14 cellular contexts compared by ENCODE assay signal in the genomic region with DNA sequence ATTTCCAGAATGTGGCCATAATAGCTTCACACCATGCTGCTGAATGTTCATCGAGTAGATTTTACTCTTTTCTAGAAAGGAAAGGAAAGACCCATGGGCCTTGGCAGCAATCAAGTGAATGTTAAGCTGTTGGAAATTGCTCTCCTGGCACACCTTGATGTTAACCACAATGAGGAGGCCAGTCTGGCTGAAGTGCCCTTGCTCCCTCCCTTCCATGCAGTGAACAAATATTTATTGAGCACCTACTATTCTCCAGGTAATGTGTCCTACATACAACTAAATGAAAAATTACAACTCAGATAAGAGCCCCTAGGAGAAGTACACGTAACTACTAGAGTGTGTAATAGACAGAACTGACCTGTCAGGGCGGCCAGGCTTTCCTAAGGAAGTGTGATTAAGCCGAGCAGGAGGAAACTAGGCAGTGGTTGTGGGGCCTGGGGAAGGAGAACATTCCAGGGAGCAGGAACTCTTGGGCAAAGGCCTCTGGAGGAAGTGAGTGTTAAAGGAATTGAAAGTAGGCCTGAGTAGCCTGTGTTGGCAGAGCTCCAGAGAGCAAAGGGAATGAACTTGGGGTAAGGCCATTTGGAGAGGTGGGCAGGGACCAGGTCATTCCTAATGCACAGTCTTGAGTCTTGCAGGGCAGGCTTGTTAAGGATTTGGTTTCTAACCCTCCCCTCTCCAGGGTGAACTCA. TPM values are rescaled to one million over a fixed set of nuclear protein-coding genes. Genes with fewer than 3 reads are reported as not detected.
DNase-seq lines count a peak whose midpoint lies in the region; ATAC-seq and TF ChIP-seq lines count a peak whose summit lies in the region.
"Had no signal": no experiment of that assay in that cellular context is flagged by ENCODE, and none has a peak within 500 bp of the region (broad histone marks: within the 10 kb centered on the region; RNA-seq: fewer than 3 reads in every experiment).

No MANE protein-coding gene starts in this region.

- H3K4me2 ChIP-seq in GM23248 (ENCODE audit: unreplicated experiment) (no peak overlapping the region), PC-3 (ENCODE audit: low read length) (peak overlapping the region; percentile 80)

- no peak for TF ChIP-seq CTCF in PC-3 (conservative IDR thresholded peaks at IDR 0.05; ENCODE audit: low read depth, low read length)
- no peak for TF ChIP-seq CTCF in nephron progenitor cell (IDR thresholded peaks at IDR 0.05)
- TF ChIP-seq CTCF in activated CD8-positive, alpha-beta T cell treated with anti-CD3 and anti-CD28 coated beads for 36 hours (IDR thresholded peaks at IDR 0.05): no peak

- H3K79me2 ChIP-seq in GM23248 (ENCODE audit: insufficient read depth) (no peaks in the 10 kb centered on the region), PC-3 (ENCODE audit: low read length) (no peaks in the 10 kb centered on the region)

- 73 to 75% methylated on average over 4 of the region's 4 CpGs for WGBS in GM23248 (ENCODE audit: low coverage in 1 of 2, low lambda C conversion rate in 2 of 2, missing lambda C conversion rate in 2 of 2), 2 experiments

- H3K27me3 ChIP-seq in GM23248 (replicated peaks; ENCODE audit: insufficient read depth): no peaks in the 10 kb centered on the region
- no peaks in the 10 kb centered on the region for H3K27me3 ChIP-seq in PC-3 (ENCODE audit: low read length)
- H3K27me3 ChIP-seq: body of pancreas had no signal

- H2AFZ ChIP-seq in GM23248 (no peak overlapping the region), PC-3 (ENCODE audit: low read length) (peak overlapping the region; percentile 7; the same call in 1 of the 2 replicates)

- H3K9me2 ChIP-seq in GM23248 (ENCODE audit: insufficient read depth) (no peaks in the 10 kb centered on the region), PC-3 (replicated peaks; ENCODE audit: low read length) (no peaks in the 10 kb centered on the region)

- no peaks in the 10 kb centered on the region for H4K20me1 ChIP-seq in GM23248 (ENCODE audit: insufficient read depth)
- no peaks in the 10 kb centered on the region for H4K20me1 ChIP-seq in PC-3 (ENCODE audit: low read length)

- peaks cover 33% of the 10 kb centered on the region for H3K36me3 Mint-ChIP-seq in nephron progenitor cell (ENCODE audit: low read depth)
- no peaks in the 10 kb centered on the region for H3K36me3 Mint-ChIP-seq in activated CD4-positive, alpha-beta T cell treated with anti-CD3 and anti-CD28 coated beads for 36 hours (ENCODE audit: low read depth)
- no peaks in the 10 kb centered on the region for H3K36me3 Mint-ChIP-seq in activated CD8-positive, alpha-beta T cell treated with anti-CD3 and anti-CD28 coated beads for 36 hours (ENCODE audit: low read depth)
- H3K36me3 Mint-ChIP-seq: stimulated activated naive B cell treated with anti-CD40 and anti-IgM and Interleukin-4, amounts not matched to agents 10 μg/mL and 1 μg/mL and 100 μg/mL, for 72 hours had no signal

- in situ Hi-C loops in GM23248 (cut with MboI): loop anchor here (10.0 kb wide), 1 partner anchor 158 kb away; the partner anchor contains the start of gene SMIM15

- BruUV-seq in PC-3 (replicated peaks; lab: Mats Ljungman, UMichigan): no TSS peak

- H3K9me3 ChIP-seq in GM23248 (ENCODE audit: low read depth): no peaks in the 10 kb centered on the region
- no peaks in the 10 kb centered on the region for H3K9me3 ChIP-seq in PC-3 (ENCODE audit: low read length)
- H3K9me3 ChIP-seq: body of pancreas had no signal

- DNase-seq in GM23248: peak; percentile 28
- DNase-seq in PC-3: peak; percentile 71
- DNase-seq in epithelial cell of prostate (ENCODE audit: low read depth, low spot score): no peak
- DNase-seq in nephron progenitor cell: no peak
- DNase-seq in activated CD4-positive, alpha-beta T cell treated with anti-CD3 and anti-CD28 coated beads, Interleukin-2, amount 50 U/mL, for 4 hours: no peak
- no peak for DNase-seq in activated CD4-positive, alpha-beta T cell treated with anti-CD3 and anti-CD28 coated beads for 36 hours
- DNase-seq in NCI-H2081 (lab: John Stamatoyannopoulos, UW): no peak
- DNase-seq in activated CD8-positive, alpha-beta T cell treated with anti-CD3 and anti-CD28 coated beads for 36 hours: no peak
- DNase-seq: activated T-cell treated with anti-CD3 and anti-CD28 coated beads, Interleukin-2, amount 50 U/mL, for 72 hours; stimulated activated CD4-positive, alpha-beta T cell treated with anti-CD3 and anti-CD28 coated beads, Interleukin-1b, Interleukin-23, amount 100 ng/mL, for 48 hours; stimulated activated naive B cell treated with anti-CD40 and anti-IgM and Interleukin-4, amounts not matched to agents 10 μg/mL and 1 μg/mL and 100 μg/mL, for 72 hours had no signal

- H3F3A ChIP-seq in GM23248 (ENCODE audit: insufficient read depth) (peaks cover 8% of the 10 kb centered on the region), PC-3 (ENCODE audit: low read length, unreplicated experiment) (peaks cover 11% of the 10 kb centered on the region)

- peaks cover 9% of the 10 kb centered on the region for H3K4me1 ChIP-seq in GM23248 (ENCODE audit: insufficient read depth)
- peaks cover 48% of the 10 kb centered on the region for H3K4me1 ChIP-seq in PC-3 (ENCODE audit: insufficient read depth, low read length)

- CTCF ChIA-PET in PC-3 (lab: Charles Lee): no interaction called here
- CTCF ChIA-PET in activated CD4-positive, alpha-beta T cell treated with anti-CD3 and anti-CD28 coated beads for 36 hours (lab: Charles Lee): interaction anchor here (1.3 kb wide), 1 partner anchor 9 kb away, joined by 3 read pairs; no protein-coding TSS in a partner anchor
- CTCF ChIA-PET in activated CD8-positive, alpha-beta T cell treated with anti-CD3 and anti-CD28 coated beads for 36 hours (lab: Charles Lee): no interaction called here

- H3K36me3 ChIP-seq in GM23248 (ENCODE audit: low read depth): no peaks in the 10 kb centered on the region
- H3K36me3 ChIP-seq in PC-3 (ENCODE audit: low read depth, low read length): no peaks in the 10 kb centered on the region

- intact Hi-C loops in PC-3 (cut with micrococcal nuclease): no loop called here
- intact Hi-C loops in activated CD4-positive, alpha-beta T cell treated with anti-CD3 and anti-CD28 coated beads for 36 hours (cut with DNase I, micrococcal nuclease): no loop called here
- intact Hi-C loops in activated CD8-positive, alpha-beta T cell treated with anti-CD3 and anti-CD28 coated beads for 36 hours (cut with micrococcal nuclease): no loop called here

- H3K27me3 Mint-ChIP-seq in nephron progenitor cell (ENCODE audit: low read depth, poor library complexity): peaks cover 5% of the 10 kb centered on the region
- peaks cover 14% of the 10 kb centered on the region for H3K27me3 Mint-ChIP-seq in activated CD4-positive, alpha-beta T cell treated with anti-CD3 and anti-CD28 coated beads for 36 hours
- peaks cover 11% of the 10 kb centered on the region for H3K27me3 Mint-ChIP-seq in activated CD8-positive, alpha-beta T cell treated with anti-CD3 and anti-CD28 coated beads for 36 hours

- no peaks in the 10 kb centered on the region for H3K9me3 Mint-ChIP-seq in nephron progenitor cell
- H3K9me3 Mint-ChIP-seq in activated CD4-positive, alpha-beta T cell treated with anti-CD3 and anti-CD28 coated beads for 36 hours (ENCODE audit: low read depth): no peaks in the 10 kb centered on the region
- H3K9me3 Mint-ChIP-seq in activated CD8-positive, alpha-beta T cell treated with anti-CD3 and anti-CD28 coated beads for 36 hours: no peaks in the 10 kb centered on the region
- H3K9me3 Mint-ChIP-seq: activated T-cell treated with anti-CD3 and anti-CD28 coated beads, Interleukin-2, amount 50 U/mL, for 72 hours; stimulated activated naive B cell treated with anti-CD40 and anti-IgM and Interleukin-4, amounts not matched to agents 10 μg/mL and 1 μg/mL and 100 μg/mL, for 72 hours had no signal

- peak overlapping the region; percentile 73 for H3K27ac Mint-ChIP-seq in nephron progenitor cell
- H3K27ac Mint-ChIP-seq in activated CD4-positive, alpha-beta T cell treated with anti-CD3 and anti-CD28 coated beads for 36 hours: no peak overlapping the region
- H3K27ac Mint-ChIP-seq in activated CD8-positive, alpha-beta T cell treated with anti-CD3 and anti-CD28 coated beads for 36 hours: no peak overlapping the region
- H3K27ac Mint-ChIP-seq: activated T-cell treated with anti-CD3 and anti-CD28 coated beads, Interleukin-2, amount 50 U/mL, for 72 hours; stimulated activated naive B cell treated with anti-CD40 and anti-IgM and Interleukin-4, amounts not matched to agents 10 μg/mL and 1 μg/mL and 100 μg/mL, for 72 hours had no signal

- H3K9ac ChIP-seq in GM23248 (no peak overlapping the region), PC-3 (ENCODE audit: low read length) (peak overlapping the region; percentile 46; the same call in 1 of the 2 replicates)

- no peak overlapping the region for H3K27ac ChIP-seq in GM23248
- H3K27ac ChIP-seq in PC-3 (ENCODE audit: low read length): peak overlapping the region; percentile 92
- peak overlapping the region; percentile 53 for H3K27ac ChIP-seq in epithelial cell of prostate
- H3K27ac ChIP-seq: VCaP had no signal

- peak; percentile 80 for ATAC-seq in PC-3
- no peak for ATAC-seq in activated CD4-positive, alpha-beta T cell treated with anti-CD3 and anti-CD28 coated beads for 36 hours
- no peak for ATAC-seq in activated CD8-positive, alpha-beta T cell treated with anti-CD3 and anti-CD28 coated beads for 36 hours
- ATAC-seq: activated T-cell treated with anti-CD3 and anti-CD28 coated beads, Interleukin-2, amount 50 U/mL, for 72 hours; body of pancreas; K562; stimulated activated naive B cell treated with anti-CD40 and anti-IgM and Interleukin-4, amounts not matched to agents 10 μg/mL and 1 μg/mL and 100 μg/mL, for 72 hours had no signal

- no peak overlapping the region for H3K4me3 ChIP-seq in GM23248
- H3K4me3 ChIP-seq in PC-3 (ENCODE audit: low read length): peak overlapping the region; percentile 55; the same call in 1 of the 2 replicates
- H3K4me3 ChIP-seq: body of pancreas, K562 had no signal

- POLR2A ChIA-PET in PC-3 (lab: Charles Lee; ENCODE audit: unreplicated experiment): no interaction called here
- POLR2A ChIA-PET in activated CD4-positive, alpha-beta T cell treated with anti-CD3 and anti-CD28 coated beads for 36 hours (lab: Charles Lee): no interaction called here
- POLR2A ChIA-PET in activated CD8-positive, alpha-beta T cell treated with anti-CD3 and anti-CD28 coated beads for 36 hours (lab: Charles Lee): no interaction called here

- no peak overlapping the region for H3K4me3 Mint-ChIP-seq in nephron progenitor cell
- no peak overlapping the region for H3K4me3 Mint-ChIP-seq in activated CD4-positive, alpha-beta T cell treated with anti-CD3 and anti-CD28 coated beads for 36 hours
- H3K4me3 Mint-ChIP-seq in activated CD8-positive, alpha-beta T cell treated with anti-CD3 and anti-CD28 coated beads for 36 hours: no peak overlapping the region
- H3K4me3 Mint-ChIP-seq: activated T-cell treated with anti-CD3 and anti-CD28 coated beads, Interleukin-2, amount 50 U/mL, for 72 hours; stimulated activated naive B cell treated with anti-CD40 and anti-IgM and Interleukin-4, amounts not matched to agents 10 μg/mL and 1 μg/mL and 100 μg/mL, for 72 hours had no signal

- peaks cover 24% of the 10 kb centered on the region for H3K4me1 Mint-ChIP-seq in nephron progenitor cell
- peaks cover 18% of the 10 kb centered on the region for H3K4me1 Mint-ChIP-seq in activated CD4-positive, alpha-beta T cell treated with anti-CD3 and anti-CD28 coated beads for 36 hours
- peaks cover 16% of the 10 kb centered on the region for H3K4me1 Mint-ChIP-seq in activated CD8-positive, alpha-beta T cell treated with anti-CD3 and anti-CD28 coated beads for 36 hours (ENCODE audit: low read depth)

RNA-seq across cellular contexts. Expression of gene ZSWIM6, which starts 9.2 kb away (rescaled TPM):
- 3.9 and 4.8 TPM in 2 replicates for total RNA-seq in GM23248 (2014; rRNA removed; shearing (Covaris generic))
- 0.96 and 1.5 TPM in 2 replicates for polyA plus RNA-seq in GM23248 (2016; fragmentation: Nextera tagmentation; extraction: Ambion mirVana)
- total RNA-seq in PC-3 (2014; rRNA removed): 3.4 and 4.3 TPM in 2 replicates
- total RNA-seq in activated CD4-positive, alpha-beta T cell treated with anti-CD3 and anti-CD28 coated beads for 36 hours: 1 to 10 TPM; 4.5 to 5.7 TPM
- total RNA-seq in activated CD8-positive, alpha-beta T cell treated with anti-CD3 and anti-CD28 coated beads for 36 hours: 1 to 10 TPM; 4.4 TPM

Comparison
In these comparisons a context has a peak if more than half of its experiments do, and no peak if none do; other contexts are left out.
1. DNase-seq: peak in GM23248 (single experiment) and PC-3 (single experiment); none in epithelial cell of prostate (single experiment), nephron progenitor cell (single experiment), activated CD4-positive, alpha-beta T cell treated with anti-CD3 and anti-CD28 coated beads, Interleukin-2, amount 50 U/mL, for 4 hours (0 of 2), activated CD4-positive, alpha-beta T cell treated with anti-CD3 and anti-CD28 coated beads for 36 hours (single experiment), NCI-H2081 (0 of 2) and activated CD8-positive, alpha-beta T cell treated with anti-CD3 and anti-CD28 coated beads for 36 hours (single experiment).